17 cellular contexts compared by ENCODE assay signal in the genomic region with DNA sequence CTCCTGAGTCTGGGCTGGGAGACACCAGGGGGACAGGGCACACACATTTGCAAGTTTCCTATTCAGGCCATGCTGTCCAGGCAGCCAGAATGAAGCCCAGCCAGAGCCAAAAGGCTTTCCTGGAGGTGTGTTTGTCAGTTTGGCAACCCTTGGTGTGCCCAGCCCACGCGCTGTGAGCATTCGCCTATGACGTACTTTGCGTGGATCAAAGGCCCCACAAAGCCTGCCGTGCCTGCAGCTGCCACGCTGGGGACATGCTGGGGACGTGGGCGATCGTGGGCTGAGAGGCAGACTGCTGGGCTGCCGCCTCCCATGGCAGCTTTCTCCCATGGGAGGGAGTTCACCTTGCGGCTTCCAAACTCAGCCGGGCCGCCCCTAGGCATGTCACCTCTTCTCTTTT. TPM values are rescaled to one million over a fixed set of nuclear protein-coding genes. Genes with fewer than 3 reads are reported as not detected.
DNase-seq lines count a peak whose midpoint lies in the region; ATAC-seq and TF ChIP-seq lines count a peak whose summit lies in the region.
"Had no signal": no experiment of that assay in that cellular context is flagged by ENCODE, and none has a peak within 500 bp of the region (broad histone marks: within the 10 kb centered on the region; RNA-seq: fewer than 3 reads in every experiment).

No MANE protein-coding gene starts in this region.

- H2AK5ac ChIP-seq in mesenchymal stem cell (ENCODE audit: low read length, severe bottlenecking) = no peak overlapping the region

- no peaks in the 10 kb centered on the region for H3K9me3 ChIP-seq in mesenchymal stem cell (ENCODE audit: control insufficient read depth, low read length)

- no peaks in the 10 kb centered on the region for H3K36me3 ChIP-seq in mesenchymal stem cell (ENCODE audit: control insufficient read depth in 1 of 2, insufficient read depth in 2 of 2, low read depth in 1 of 2, low read length in 2 of 2)
- H3K36me3 ChIP-seq: neural progenitor cell had no signal

- H3K4me3 Mint-ChIP-seq in natural killer cell treated with Interleukin-12 subunit alpha and Interleukin-12 subunit beta and Interleukin-15 and Interleukin-18, amount 100 ng/mL, for 72 hours = no peak overlapping the region
- H3K4me3 Mint-ChIP-seq in type B pancreatic cell = no peak overlapping the region
- H3K4me3 Mint-ChIP-seq: activated B cell treated with CpG ODN at 0.5 μM for 24 hours, neural progenitor cell had no signal

- no peak overlapping the region for H3K4me3 ChIP-seq in mesenchymal stem cell (ENCODE audit: insufficient read depth in 1 of 2, low read depth in 1 of 2, low read length in 2 of 2)
- H3K4me3 ChIP-seq: neural progenitor cell, SK-N-MC had no signal

- H3K27ac ChIP-seq in mesenchymal stem cell (ENCODE audit: low read length, poor library complexity, severe bottlenecking) = no peak overlapping the region
- H3K27ac ChIP-seq: neural progenitor cell, SK-N-MC had no signal

- H3K4ac ChIP-seq in mesenchymal stem cell (ENCODE audit: low read depth in 1 of 2, low read length in 2 of 2) = no peak overlapping the region

- no peak overlapping the region for H4K91ac ChIP-seq in mesenchymal stem cell (ENCODE audit: low read length)

- no peaks in the 10 kb centered on the region for H3K9me3 Mint-ChIP-seq in natural killer cell treated with Interleukin-12 subunit alpha and Interleukin-12 subunit beta and Interleukin-15 and Interleukin-18, amount 100 ng/mL, for 72 hours
- no peaks in the 10 kb centered on the region for H3K9me3 Mint-ChIP-seq in type B pancreatic cell
- H3K9me3 Mint-ChIP-seq: activated B cell treated with CpG ODN at 0.5 μM for 24 hours, neural progenitor cell had no signal

- no peak overlapping the region for H2BK12ac ChIP-seq in mesenchymal stem cell (ENCODE audit: low read length in 2 of 2)

- no peak overlapping the region for H2AFZ ChIP-seq in mesenchymal stem cell (ENCODE audit: low read depth, low read length)
- H2AFZ ChIP-seq: neural progenitor cell had no signal

- peaks cover 5% of the 10 kb centered on the region for H3K36me3 Mint-ChIP-seq in natural killer cell treated with Interleukin-12 subunit alpha and Interleukin-12 subunit beta and Interleukin-15 and Interleukin-18, amount 100 ng/mL, for 72 hours
- H3K36me3 Mint-ChIP-seq in type B pancreatic cell = no peaks in the 10 kb centered on the region
- H3K36me3 Mint-ChIP-seq: neural progenitor cell had no signal

- DNase-seq in Ammon's horn (ENCODE audit: low spot score) = peak; percentile 61
- peak; percentile 79 to 80 for DNase-seq in activated CD4-positive, alpha-beta T cell treated with anti-CD3 and anti-CD28 coated beads for 4 hours
- peak; percentile 79 for DNase-seq in activated naive CD4-positive, alpha-beta T cell treated with anti-CD3 and anti-CD28 coated beads, Interleukin-2, amount 50 U/mL, for 16 hours
- DNase-seq in natural killer cell treated with Interleukin-12 subunit alpha and Interleukin-12 subunit beta and Interleukin-15 and Interleukin-18, amount 100 ng/mL, for 72 hours (ENCODE audit: low spot score) = no peak
- no peak for DNase-seq in type B pancreatic cell (ENCODE audit: extremely low spot score, unreplicated experiment)
- no peak for DNase-seq in left lobe of liver (ENCODE audit: low spot score)
- DNase-seq in mesenchymal stem cell = no peak
- DNase-seq: activated B cell treated with CpG ODN at 0.5 μM for 24 hours, amniotic stem cell, DMS 273 treated with DMSO at 0.1 percent for 48 hours, NCI-H1092 treated with DMSO at 0.1 percent for 48 hours, NCI-H345 had no signal

- WGBS in mesenchymal stem cell = 95% methylated on average over 14 of the region's 14 CpGs

- no peak overlapping the region for H3K4me2 ChIP-seq in mesenchymal stem cell (ENCODE audit: low read length, poor library complexity, severe bottlenecking)
- H3K4me2 ChIP-seq: neural progenitor cell had no signal

- no peak overlapping the region for H2BK120ac ChIP-seq in mesenchymal stem cell (ENCODE audit: low read depth, low read length)

- ATAC-seq in natural killer cell treated with Interleukin-12 subunit alpha and Interleukin-12 subunit beta and Interleukin-15 and Interleukin-18, amount 100 ng/mL, for 72 hours = peak in 1 of 2 donors; percentile 16
- no peak for ATAC-seq in left lobe of liver
- ATAC-seq in HG02885 (IDR thresholded peaks at IDR 0.05; ENCODE audit: poor library complexity, unreplicated experiment) = no peak

- H3K79me1 ChIP-seq in mesenchymal stem cell (replicated peaks; ENCODE audit: low read length, poor library complexity, severe bottlenecking) = no peaks in the 10 kb centered on the region

- no peak overlapping the region for H2BK15ac ChIP-seq in mesenchymal stem cell (ENCODE audit: low read depth, poor library complexity, severe bottlenecking)

- H3K18ac ChIP-seq in mesenchymal stem cell (ENCODE audit: low read depth in 1 of 2, low read length in 2 of 2) = no peak overlapping the region

- no peak for TF ChIP-seq CTCF in type B pancreatic cell (conservative IDR thresholded peaks at IDR 0.05)

- H4K8ac ChIP-seq in mesenchymal stem cell (ENCODE audit: low read length) = no peak overlapping the region

- H3K14ac ChIP-seq in mesenchymal stem cell (ENCODE audit: low read length in 2 of 2) = no peak overlapping the region

- H2BK5ac ChIP-seq in mesenchymal stem cell (ENCODE audit: low read depth, low read length, poor library complexity, severe bottlenecking) = no peak overlapping the region

- H3K27me3 Mint-ChIP-seq in natural killer cell treated with Interleukin-12 subunit alpha and Interleukin-12 subunit beta and Interleukin-15 and Interleukin-18, amount 100 ng/mL, for 72 hours = no peaks in the 10 kb centered on the region
- peaks cover 36% of the 10 kb centered on the region for H3K27me3 Mint-ChIP-seq in type B pancreatic cell

- H3K23ac ChIP-seq in mesenchymal stem cell (ENCODE audit: low read length in 2 of 2) = no peak overlapping the region

- no peaks in the 10 kb centered on the region for H3K4me1 ChIP-seq in mesenchymal stem cell (ENCODE audit: control insufficient read depth, insufficient read depth, low read depth, low read length)

- peaks cover 45 to 48% of the 10 kb centered on the region in 2 donors for H3K4me1 Mint-ChIP-seq in natural killer cell treated with Interleukin-12 subunit alpha and Interleukin-12 subunit beta and Interleukin-15 and Interleukin-18, amount 100 ng/mL, for 72 hours (ENCODE audit: low read depth in 2 of 2)
- peaks cover 10% of the 10 kb centered on the region for H3K4me1 Mint-ChIP-seq in type B pancreatic cell (ENCODE audit: unreplicated experiment)

- no peak overlapping the region for H3K9ac ChIP-seq in mesenchymal stem cell (ENCODE audit: low read length)
- H3K9ac ChIP-seq: neural progenitor cell had no signal

- H3K27me3 ChIP-seq in mesenchymal stem cell (ENCODE audit: control insufficient read depth in 1 of 2, insufficient read depth in 1 of 2, low read length in 2 of 2) = peaks cover 16 to 20% of the 10 kb centered on the region in 2 experiments

- peak overlapping the region; percentile 98 to 99 for H3K27ac Mint-ChIP-seq in natural killer cell treated with Interleukin-12 subunit alpha and Interleukin-12 subunit beta and Interleukin-15 and Interleukin-18, amount 100 ng/mL, for 72 hours
- no peak overlapping the region for H3K27ac Mint-ChIP-seq in type B pancreatic cell
- H3K27ac Mint-ChIP-seq: activated B cell treated with CpG ODN at 0.5 μM for 24 hours had no signal

RNA-seq across cellular contexts. Expression of gene CD247, which starts 57.5 kb away (rescaled TPM):
- 100 to 1,000 TPM; 169 to 384 TPM for total RNA-seq in natural killer cell treated with Interleukin-12 subunit alpha and Interleukin-12 subunit beta and Interleukin-15 and Interleukin-18, amount 100 ng/mL, for 72 hours
- total RNA-seq in type B pancreatic cell (ENCODE audit: low replicate concordance) (0.29 and 0.58 TPM in 2 replicates), left lobe of liver (0.65 TPM)
- polyA plus RNA-seq in mesenchymal stem cell (2013, experiment 1 of 2) = not detected
- not detected for polyA plus RNA-seq in mesenchymal stem cell (2013, experiment 2 of 2)
- total RNA-seq: HT-29 had no signal
- polyA plus RNA-seq: AG04450 had no signal

Comparison
In these comparisons a context has a peak if more than half of its experiments do, and no peak if none do; other contexts are left out.
1. DNase-seq: peak in Ammon's horn (single experiment), activated CD4-positive, alpha-beta T cell treated with anti-CD3 and anti-CD28 coated beads for 4 hours (2 of 2) and activated naive CD4-positive, alpha-beta T cell treated with anti-CD3 and anti-CD28 coated beads, Interleukin-2, amount 50 U/mL, for 16 hours (single experiment); none in natural killer cell treated with Interleukin-12 subunit alpha and Interleukin-12 subunit beta and Interleukin-15 and Interleukin-18, amount 100 ng/mL, for 72 hours (single experiment), type B pancreatic cell (single experiment), left lobe of liver (single experiment) and mesenchymal stem cell (single experiment).
2. RNA of gene CD247, which starts 57.5 kb away (total RNA-seq): 169 to 384 TPM in natural killer cell treated with Interleukin-12 subunit alpha and Interleukin-12 subunit beta and Interleukin-15 and Interleukin-18, amount 100 ng/mL, for 72 hours; 0.65 TPM in left lobe of liver (single experiment) and 0.29 to 0.58 TPM in type B pancreatic cell; every median in the first group is over 100 times any median in the second.